14 cellular contexts compared by ENCODE assay signal in the genomic region with DNA sequence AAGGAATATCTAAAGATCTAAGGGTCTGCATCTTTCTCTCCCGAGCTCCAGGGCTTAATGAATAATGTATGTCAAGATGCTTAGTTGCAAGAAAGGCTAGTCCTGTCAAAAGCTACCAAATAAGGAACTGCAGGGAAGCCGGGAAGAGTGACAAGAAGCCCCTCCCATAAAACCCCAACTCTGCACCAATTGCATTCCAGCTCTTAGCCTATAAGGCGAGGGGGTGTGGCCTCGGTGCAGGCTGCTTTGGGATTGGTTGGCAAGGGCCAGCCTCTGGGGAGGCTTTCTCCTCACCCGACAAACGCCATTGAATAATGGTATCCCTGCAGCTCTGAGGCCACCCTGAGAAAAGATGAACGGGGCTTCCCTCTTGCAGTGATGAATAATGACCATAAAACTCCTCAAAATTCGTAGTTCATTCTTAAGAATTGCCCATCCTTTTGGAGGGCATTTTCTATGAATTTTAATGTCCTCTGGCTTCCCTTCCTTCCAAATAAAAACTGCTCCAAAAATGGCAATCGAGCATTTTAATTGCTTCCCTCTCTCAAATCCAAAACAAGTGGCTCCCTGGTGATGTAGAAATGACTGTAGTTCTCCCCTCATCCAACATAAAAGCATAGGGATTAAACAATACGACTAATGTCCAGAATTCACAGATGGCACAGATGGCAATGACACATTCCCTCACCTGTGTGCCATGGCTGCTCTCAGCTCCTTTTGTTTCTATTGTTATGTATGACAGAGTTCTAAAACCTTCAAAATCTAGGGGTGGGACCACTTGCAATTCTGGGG.
DNase-seq lines count a peak whose midpoint lies in the region; ATAC-seq and TF ChIP-seq lines count a peak whose summit lies in the region.
"Had no signal": no experiment of that assay in that cellular context is flagged by ENCODE, and none has a peak within 500 bp of the region (broad histone marks: within the 10 kb centered on the region; RNA-seq: fewer than 3 reads in every experiment).

No MANE protein-coding gene starts in this region.

- no peak overlapping the region for H3K4me2 ChIP-seq in neuronal stem cell (ENCODE audit: insufficient read depth, low read length, poor library complexity, severe bottlenecking)

- no peak overlapping the region for H3K23ac ChIP-seq in neuronal stem cell (ENCODE audit: low read depth, low read length, poor library complexity)

- H3K4ac ChIP-seq in neuronal stem cell (ENCODE audit: low read length) = no peak overlapping the region

- peak overlapping the region; percentile 33 for H2AFZ ChIP-seq in neuronal stem cell (ENCODE audit: low read length)

- in situ Hi-C loops in G401 (cut with HindIII; ENCODE audit: low sequenced_read_pairs) = no loop called here

- peak overlapping the region in 1 of 2 donors; percentile 66 for H3K27ac Mint-ChIP-seq in effector memory CD8-positive, alpha-beta T cell
- H3K27ac Mint-ChIP-seq: natural killer cell treated with Interleukin-12 subunit alpha and Interleukin-12 subunit beta and Interleukin-15 and Interleukin-18, amount 100 ng/mL, for 72 hours had no signal

- H3K27ac ChIP-seq in cingulate gyrus (ENCODE audit: low read depth, low read length) (peak overlapping the region; percentile 56), neuronal stem cell (replicated peaks; ENCODE audit: low read length) (no peak overlapping the region), gastroesophageal sphincter (no peak overlapping the region)
- H3K27ac ChIP-seq: transverse colon had no signal

- H2BK120ac ChIP-seq in neuronal stem cell (ENCODE audit: low read depth, low read length) = no peak overlapping the region

- H3K4me3 ChIP-seq in neuronal stem cell (ENCODE audit: low read length in 2 of 2) (peak overlapping the region in 1 of 2 donors; percentile 48), gastroesophageal sphincter (no peak overlapping the region)
- H3K4me3 ChIP-seq: transverse colon had no signal

- H3K79me1 ChIP-seq in neuronal stem cell (ENCODE audit: low read depth, low read length) = peaks cover 2% of the 10 kb centered on the region

- no CpG with 5 or more reads among the region's 10 CpGs for WGBS in neuronal stem cell (ENCODE audit: extremely low coverage in 2 of 2, insufficient read length in 2 of 2, insufficient replicate concordance in 1 of 2), 2 donors
- WGBS in gastroesophageal sphincter (ENCODE audit: low coverage in 1 of 2), 2 donors = 91 to 100% methylated on average over 3 to 9 of the region's 10 CpGs

- no peak overlapping the region for H4K8ac ChIP-seq in neuronal stem cell (ENCODE audit: low read depth, low read length)

- H3K36me3 ChIP-seq in neuronal stem cell (replicated peaks in 1 of 2; ENCODE audit: control insufficient read depth in 2 of 2, insufficient read depth in 2 of 2, low read length in 2 of 2) (no peaks in the 10 kb centered on the region), gastroesophageal sphincter (no peaks in the 10 kb centered on the region)
- H3K36me3 ChIP-seq: transverse colon had no signal

- no peak for TF ChIP-seq EP300 in gastroesophageal sphincter (IDR thresholded peaks at IDR 0.05)

- no peak overlapping the region for H3K14ac ChIP-seq in neuronal stem cell (ENCODE audit: low read length)

- no peak overlapping the region for H3K4me3 Mint-ChIP-seq in effector memory CD8-positive, alpha-beta T cell
- H3K4me3 Mint-ChIP-seq: natural killer cell treated with Interleukin-12 subunit alpha and Interleukin-12 subunit beta and Interleukin-15 and Interleukin-18, amount 100 ng/mL, for 72 hours had no signal

- H3K9me3 ChIP-seq in neuronal stem cell (replicated peaks in 1 of 2; ENCODE audit: control insufficient read depth in 2 of 2, insufficient read depth in 1 of 2, low read depth in 1 of 2, low read length in 2 of 2) = peaks cover 0 to 2% of the 10 kb centered on the region in 2 donors
- H3K9me3 ChIP-seq in gastroesophageal sphincter = no peaks in the 10 kb centered on the region
- H3K9me3 ChIP-seq: transverse colon had no signal

- H4K91ac ChIP-seq in neuronal stem cell (ENCODE audit: low read depth, low read length, poor library complexity) = no peak overlapping the region

- TF ChIP-seq CTCF in gastroesophageal sphincter (IDR thresholded peaks at IDR 0.05) = no peak

- ATAC-seq in effector memory CD8-positive, alpha-beta T cell (replicated peaks) = no peak
- ATAC-seq in HG03469 (IDR thresholded peaks at IDR 0.05; ENCODE audit: unreplicated experiment) (no peak), gastroesophageal sphincter (no peak)
- ATAC-seq: natural killer cell treated with Interleukin-12 subunit alpha and Interleukin-12 subunit beta and Interleukin-15 and Interleukin-18, amount 100 ng/mL, for 72 hours had no signal

- DNase-seq in G401 (ENCODE audit: low spot score) (peak; percentile 88), NCI-H2227 treated with DMSO at 0.1 percent for 48 hours (lab: John Stamatoyannopoulos, UW) (peak; percentile 86), neuronal stem cell (ENCODE audit: low spot score) (no peak), activated gamma-delta T cell treated with Interleukin-2 at 50 U/mL for 16 hours (no peak)
- no peak for DNase-seq in effector memory CD8-positive, alpha-beta T cell
- DNase-seq: activated CD4-positive, alpha-beta T cell treated with anti-CD3 and anti-CD28 coated beads, Interleukin-2, amount 50 U/mL, for 48 hours; activated gamma-delta T cell; NCI-H1092 treated with DMSO at 0.1 percent for 48 hours; stimulated activated CD4-positive, alpha-beta T cell treated with anti-CD3 and anti-CD28 coated beads, Interleukin-12 subunit alpha, Interleukin-12 subunit beta, amount 100 ng/mL, for 4 hours; transverse colon had no signal

- no peaks in the 10 kb centered on the region for H3K27me3 Mint-ChIP-seq in effector memory CD8-positive, alpha-beta T cell
- H3K27me3 Mint-ChIP-seq: natural killer cell treated with Interleukin-12 subunit alpha and Interleukin-12 subunit beta and Interleukin-15 and Interleukin-18, amount 100 ng/mL, for 72 hours had no signal

- no peak overlapping the region for H2BK12ac ChIP-seq in neuronal stem cell (ENCODE audit: low read length)

- H3K36me3 Mint-ChIP-seq in effector memory CD8-positive, alpha-beta T cell (ENCODE audit: insufficient read depth) = peaks cover 18% of the 10 kb centered on the region
- H3K36me3 Mint-ChIP-seq: natural killer cell treated with Interleukin-12 subunit alpha and Interleukin-12 subunit beta and Interleukin-15 and Interleukin-18, amount 100 ng/mL, for 72 hours had no signal

- no peaks in the 10 kb centered on the region for H3K27me3 ChIP-seq in neuronal stem cell (ENCODE audit: control insufficient read depth in 3 of 3, insufficient read depth in 3 of 3, low read depth in 1 of 3, low read length in 3 of 3)
- no peaks in the 10 kb centered on the region for H3K27me3 ChIP-seq in gastroesophageal sphincter
- H3K27me3 ChIP-seq: transverse colon had no signal

- peaks cover 33 to 35% of the 10 kb centered on the region in 2 donors for H3K4me1 Mint-ChIP-seq in effector memory CD8-positive, alpha-beta T cell (ENCODE audit: low read depth in 2 of 2)

- no peak for TF ChIP-seq POLR2A in gastroesophageal sphincter (IDR thresholded peaks at IDR 0.05)

- no peak overlapping the region for H2BK15ac ChIP-seq in neuronal stem cell (ENCODE audit: low read length)

- no peaks in the 10 kb centered on the region for H3K9me3 Mint-ChIP-seq in effector memory CD8-positive, alpha-beta T cell
- H3K9me3 Mint-ChIP-seq: natural killer cell treated with Interleukin-12 subunit alpha and Interleukin-12 subunit beta and Interleukin-15 and Interleukin-18, amount 100 ng/mL, for 72 hours had no signal

- H3K4me1 ChIP-seq in neuronal stem cell (ENCODE audit: control insufficient read depth in 2 of 2, insufficient read depth in 1 of 2, low read depth in 1 of 2, low read length in 2 of 2) = peaks cover 5 to 21% of the 10 kb centered on the region in 2 donors
- H3K4me1 ChIP-seq in gastroesophageal sphincter = peaks cover 0 to 27% (median 0%) of the 10 kb centered on the region in 3 donors

- no peak overlapping the region for H3K18ac ChIP-seq in neuronal stem cell (ENCODE audit: low read length)

- H3K9ac ChIP-seq in neuronal stem cell (ENCODE audit: low read depth, low read length, poor library complexity) = no peak overlapping the region

- H2BK5ac ChIP-seq in neuronal stem cell (ENCODE audit: low read length) = no peak overlapping the region

- H2AK5ac ChIP-seq in neuronal stem cell (ENCODE audit: low read depth, low read length) = no peak overlapping the region

Comparison
In these comparisons a context has a peak if more than half of its experiments do, and no peak if none do; other contexts are left out.
1. DNase-seq: peak in G401 (single experiment) and NCI-H2227 treated with DMSO at 0.1 percent for 48 hours (single experiment); none in neuronal stem cell (single experiment), effector memory CD8-positive, alpha-beta T cell (0 of 3) and activated gamma-delta T cell treated with Interleukin-2 at 50 U/mL for 16 hours (single experiment).